9 cellular contexts compared by ENCODE assay signal in the genomic region with DNA sequence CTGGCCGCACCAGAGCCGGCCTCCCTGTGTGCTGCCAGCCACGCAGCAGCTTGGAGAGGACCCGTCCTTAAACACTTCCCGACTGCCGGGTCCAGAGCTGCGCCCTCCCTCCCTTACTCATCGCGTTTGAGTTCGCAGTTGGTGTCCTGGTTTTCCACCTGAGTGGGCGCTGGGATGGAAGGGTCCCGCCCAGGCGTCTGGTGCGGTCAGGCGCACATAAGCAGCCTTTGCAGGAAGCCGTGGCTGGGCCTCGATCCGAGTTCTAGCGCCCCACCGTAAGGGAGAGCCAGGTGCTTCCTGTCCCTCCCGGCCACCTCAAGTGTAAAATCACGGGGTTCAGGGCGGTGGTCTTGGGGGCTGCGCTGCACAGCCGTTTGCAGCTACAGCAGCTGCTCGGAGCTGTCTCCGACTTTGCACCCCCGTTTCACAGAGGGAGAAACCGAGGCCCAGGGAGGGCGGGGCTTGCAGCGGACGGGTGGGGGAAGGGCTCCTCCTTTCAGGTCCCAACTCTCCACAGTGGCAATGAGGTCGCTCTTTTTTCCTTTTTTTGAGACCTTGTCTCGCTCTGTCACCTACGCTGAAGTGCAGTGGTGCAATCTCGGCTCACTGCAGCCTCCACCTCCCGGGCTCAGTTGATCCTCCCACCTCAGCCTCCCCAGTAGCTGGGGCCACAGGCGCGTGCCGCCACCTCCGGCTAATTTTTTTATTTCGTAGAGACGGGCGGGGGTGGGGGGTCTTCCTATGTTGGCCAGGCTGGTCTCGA. TPM values are rescaled to one million over a fixed set of nuclear protein-coding genes. Genes with fewer than 3 reads are reported as not detected.
DNase-seq lines count a peak whose midpoint lies in the region; ATAC-seq and TF ChIP-seq lines count a peak whose summit lies in the region.
"Had no signal": no experiment of that assay in that cellular context is flagged by ENCODE, and none has a peak within 500 bp of the region (broad histone marks: within the 10 kb centered on the region; RNA-seq: fewer than 3 reads in every experiment).

No MANE protein-coding gene starts in this region.

- CTCF ChIA-PET in PC-9 (lab: Charles Lee), result no interaction called here

- H3K4me3 ChIP-seq in PC-9, result peak overlapping the region; percentile 64; the same call in 1 of the 2 replicates
- peak overlapping the region; percentile 68 for H3K4me3 ChIP-seq in epithelial cell of proximal tubule (ENCODE audit: low read depth, low read length)
- H3K4me3 ChIP-seq in gastrocnemius medialis, result peak overlapping the region; percentile 58 to 71 (median 62)

- POLR2A ChIA-PET in PC-9 (lab: Charles Lee; ENCODE audit: unreplicated experiment), result no interaction called here

- ATAC-seq in gastrocnemius medialis (no peak), left colon (no peak), HG02571 (IDR thresholded peaks at IDR 0.05; ENCODE audit: unreplicated experiment) (no peak), HG03521 (IDR thresholded peaks at IDR 0.05; ENCODE audit: unreplicated experiment) (no peak), GM19452 (IDR thresholded peaks at IDR 0.05; ENCODE audit: unreplicated experiment) (no peak)

- no TSS peak for BruUV-seq in PC-9 (replicated peaks; lab: Mats Ljungman, UMichigan)

- DNase-seq in GM10266 (ENCODE audit: extremely low spot score) (peak; percentile 49), PC-9 (no peak), epithelial cell of proximal tubule (ENCODE audit: low read depth) (peak; percentile 15), gastrocnemius medialis (no peak), left colon (no peak)

- H3K36me3 ChIP-seq in PC-9 (ENCODE audit: low read depth) (no peaks in the 10 kb centered on the region), gastrocnemius medialis (no peaks in the 10 kb centered on the region)

- H3K27ac ChIP-seq in PC-9, result no peak overlapping the region
- H3K27ac ChIP-seq in gastrocnemius medialis, result no peak overlapping the region

- in situ Hi-C loops in gastrocnemius medialis (cut with MboI; ENCODE audit: low sequenced_read_pairs in 4 of 4), result no loop called here

- TF ChIP-seq POLR2A in gastrocnemius medialis (IDR thresholded peaks at IDR 0.05), result no peak

- H3K9me2 ChIP-seq in PC-9 (ENCODE audit: insufficient read depth), result no peaks in the 10 kb centered on the region

- intact Hi-C loops in PC-9 (cut with micrococcal nuclease; ENCODE audit: unreplicated experiment) (no loop called here), gastrocnemius medialis (cut with DNase I; ENCODE audit: low total_unique reads) (no loop called here), left colon (cut with DNase I, micrococcal nuclease) (no loop called here)

- H3F3A ChIP-seq in PC-9 (ENCODE audit: insufficient read depth, low read depth), result peaks cover 9% of the 10 kb centered on the region; the same call in 1 of the 2 replicates

- peaks cover 7% of the 10 kb centered on the region; the same call in 1 of the 2 replicates for H3K79me2 ChIP-seq in PC-9 (ENCODE audit: low read depth)

- TF ChIP-seq CTCF in GM10266 (IDR thresholded peaks at IDR 0.05; ENCODE audit: control insufficient read depth, insufficient read depth, low read depth, missing control alignments), result no peak
- TF ChIP-seq CTCF in PC-9 (conservative IDR thresholded peaks at IDR 0.05), result no peak
- TF ChIP-seq CTCF in epithelial cell of proximal tubule (conservative IDR thresholded peaks at IDR 0.05; ENCODE audit: low read depth, low read length), result no peak
- no peak for TF ChIP-seq CTCF in gastrocnemius medialis (IDR thresholded peaks at IDR 0.05 in 4 of 5, conservative IDR thresholded peaks at IDR 0.05 in 1 of 5)

- H3K27me3 ChIP-seq in PC-9 (ENCODE audit: insufficient read depth, low read depth), result no peaks in the 10 kb centered on the region
- H3K27me3 ChIP-seq in gastrocnemius medialis, result no peaks in the 10 kb centered on the region

- H3K9me3 ChIP-seq in PC-9 (ENCODE audit: insufficient read depth, low read depth) (no peaks in the 10 kb centered on the region), gastrocnemius medialis (no peaks in the 10 kb centered on the region)

- no peak overlapping the region for H2AFZ ChIP-seq in PC-9

- H3K4me2 ChIP-seq in PC-9, result peak overlapping the region; percentile 88

- H3K4me1 ChIP-seq in PC-9 (replicated peaks; ENCODE audit: insufficient read depth) (no peaks in the 10 kb centered on the region), gastrocnemius medialis (peaks cover 4 to 7% of the 10 kb centered on the region in 2 donors)

- peaks cover 31% of the 10 kb centered on the region for H4K20me1 ChIP-seq in PC-9 (ENCODE audit: insufficient read depth)

RNA-seq across cellular contexts. Expression of a gene that starts 51.3 kb away (rescaled TPM):
- total RNA-seq in PC-9 (2021) (not detected in 2 replicates), epithelial cell of proximal tubule (not detected in 2 replicates), gastrocnemius medialis (under 1 TPM in 1 of 4 donors, not detected in 3; 0.83 TPM), left colon (not detected)
- total RNA-seq: T-helper 1 cell treated with Interleukin-12 subunit alpha and Interleukin-12 subunit beta and Interleukin-4 antibody, amounts not matched to agents 30 ng/mL and 1 ng/mL, for 36 hours had no signal

RNA-seq across cellular contexts. Expression of a gene that starts 59.5 kb away (rescaled TPM):
- not detected in 2 replicates for total RNA-seq in PC-9 (2021)
- not detected in 2 replicates for total RNA-seq in epithelial cell of proximal tubule
- total RNA-seq in gastrocnemius medialis, result not detected
- total RNA-seq in left colon, result under 1 TPM; 0.34 to 0.45 TPM
- total RNA-seq: T-helper 1 cell treated with Interleukin-12 subunit alpha and Interleukin-12 subunit beta and Interleukin-4 antibody, amounts not matched to agents 30 ng/mL and 1 ng/mL, for 36 hours had no signal

Comparison
In these comparisons a context has a peak if more than half of its experiments do, and no peak if none do; other contexts are left out.
1. DNase-seq: peak in GM10266 (single experiment) and epithelial cell of proximal tubule (single experiment); none in PC-9 (0 of 2), gastrocnemius medialis (0 of 2) and left colon (0 of 2).
2. Peak in every context shown above with its lines, with median percentiles within 50 percentile points of each other: H3K4me3 ChIP-seq.